Comparison of ENCODE assay signal across 22 cellular contexts in genomic region chr10:65346466-65346865, GRCh38.
"Had no signal": no experiment of that assay in that cellular context is flagged by ENCODE, and none has a peak within 500 bp of the region (broad histone marks: within the 10 kb centered on the region; RNA-seq: fewer than 3 reads in every experiment).

No MANE protein-coding gene starts in this region.

- H3K27me3 Mint-ChIP-seq: effector memory CD8-positive, alpha-beta T cell; naive B cell; natural killer cell treated with Interleukin-12 subunit alpha and Interleukin-12 subunit beta and Interleukin-15 and Interleukin-18, amount 100 ng/mL, for 72 hours; progenitor cell of endocrine pancreas; stimulated activated naive B cell treated with anti-CD40 and anti-IgM and Interleukin-4, amounts not matched to agents 10 μg/mL and 1 μg/mL and 100 μg/mL, for 72 hours; stimulated activated naive CD8-positive, alpha-beta T cell treated with anti-CD3 and anti-CD28 coated beads, Interleukin-15, Interleukin-2, amounts not matched to agents 100 ng/mL and 50 ng/mL, for 24 hours had no signal

- H3K36me3 Mint-ChIP-seq: mesothelial cell of epicardium; naive B cell; natural killer cell treated with Interleukin-12 subunit alpha and Interleukin-12 subunit beta and Interleukin-15 and Interleukin-18, amount 100 ng/mL, for 72 hours; neural progenitor cell; stimulated activated naive B cell treated with anti-CD40 and anti-IgM and Interleukin-4, amounts not matched to agents 10 μg/mL and 1 μg/mL and 100 μg/mL, for 72 hours had no signal

- H3K4me3 ChIP-seq: esophagus squamous epithelium, left lung, mucosa of descending colon, neural progenitor cell, skin epidermis, spleen, thoracic aorta, tibial nerve, upper lobe of left lung had no signal

- H3K79me2 ChIP-seq: parathyroid adenoma had no signal

- H3K4me2 ChIP-seq: neural progenitor cell had no signal

- H3K4me1 ChIP-seq: esophagus squamous epithelium, left lung, neural progenitor cell, parathyroid adenoma, upper lobe of left lung had no signal

- H3K9me3 ChIP-seq: esophagus squamous epithelium, left lung, mucosa of descending colon, spleen, thoracic aorta, tibial nerve, upper lobe of left lung had no signal

- H3K36me3 ChIP-seq: esophagus squamous epithelium, left lung, neural progenitor cell, spleen, thoracic aorta, tibial nerve, upper lobe of left lung had no signal

- H3K4me3 Mint-ChIP-seq: effector memory CD8-positive, alpha-beta T cell; mesothelial cell of epicardium; naive B cell; natural killer cell treated with Interleukin-12 subunit alpha and Interleukin-12 subunit beta and Interleukin-15 and Interleukin-18, amount 100 ng/mL, for 72 hours; neural progenitor cell; stimulated activated naive B cell treated with anti-CD40 and anti-IgM and Interleukin-4, amounts not matched to agents 10 μg/mL and 1 μg/mL and 100 μg/mL, for 72 hours; stimulated activated naive CD8-positive, alpha-beta T cell treated with anti-CD3 and anti-CD28 coated beads, Interleukin-15, Interleukin-2, amounts not matched to agents 100 ng/mL and 50 ng/mL, for 24 hours had no signal

- H3K9ac ChIP-seq: neural progenitor cell, parathyroid adenoma had no signal

- H2AFZ ChIP-seq: neural progenitor cell, parathyroid adenoma had no signal

- DNase-seq: cortex of kidney; effector memory CD8-positive, alpha-beta T cell; erythroblast; esophagus squamous epithelium; kidney; left lung; mesenchymal stem cell; mucosa of descending colon; naive B cell; right cardiac atrium; spleen; stimulated activated naive B cell treated with anti-CD40 and anti-IgM and Interleukin-4, amounts not matched to agents 10 μg/mL and 1 μg/mL and 100 μg/mL, for 72 hours; upper lobe of left lung had no signal

- H3K9me3 Mint-ChIP-seq: neural progenitor cell had no signal

- H3K4me1 Mint-ChIP-seq: naive B cell; neural progenitor cell; stimulated activated naive B cell treated with anti-CD40 and anti-IgM and Interleukin-4, amounts not matched to agents 10 μg/mL and 1 μg/mL and 100 μg/mL, for 72 hours had no signal

- H3K27ac Mint-ChIP-seq: effector memory CD8-positive, alpha-beta T cell; mesothelial cell of epicardium; naive B cell; natural killer cell treated with Interleukin-12 subunit alpha and Interleukin-12 subunit beta and Interleukin-15 and Interleukin-18, amount 100 ng/mL, for 72 hours; neural progenitor cell; progenitor cell of endocrine pancreas; stimulated activated naive B cell treated with anti-CD40 and anti-IgM and Interleukin-4, amounts not matched to agents 10 μg/mL and 1 μg/mL and 100 μg/mL, for 72 hours; stimulated activated naive CD8-positive, alpha-beta T cell treated with anti-CD3 and anti-CD28 coated beads, Interleukin-15, Interleukin-2, amounts not matched to agents 100 ng/mL and 50 ng/mL, for 24 hours had no signal

- H3K27me3 ChIP-seq: esophagus squamous epithelium, left lung, neural progenitor cell, spleen, tibial nerve, upper lobe of left lung had no signal

- H3K27ac ChIP-seq: esophagus squamous epithelium, left lung, neural progenitor cell, parathyroid adenoma, skin epidermis, spleen, thoracic aorta, tibial nerve, upper lobe of left lung had no signal

- ATAC-seq: effector memory CD8-positive, alpha-beta T cell; left lung; mucosa of descending colon; natural killer cell treated with Interleukin-12 subunit alpha and Interleukin-12 subunit beta and Interleukin-15 and Interleukin-18, amount 100 ng/mL, for 72 hours; right cardiac atrium; stimulated activated naive B cell treated with anti-CD40 and anti-IgM and Interleukin-4, amounts not matched to agents 10 μg/mL and 1 μg/mL and 100 μg/mL, for 72 hours had no signal
